In genomic region chr9:89999176-89999533, GRCh38 we compare ENCODE assay signal across 7 cellular contexts.
A peak's percentile ranks its signal among the peaks of the same experiment; 100 is the strongest.
DNase-seq lines count a peak whose midpoint lies in the region; ATAC-seq and TF ChIP-seq lines count a peak whose summit lies in the region.

No MANE protein-coding gene starts in this region.

- no peak for TF ChIP-seq CTCF in VCaP (conservative IDR thresholded peaks at IDR 0.05)

- H3K9me3 Mint-ChIP-seq in IgD-negative memory B cell, result peaks cover 0 to 2% (median 0%) of the 10 kb centered on the region in 3 donors
- no peaks in the 10 kb centered on the region for H3K9me3 Mint-ChIP-seq in immature natural killer cell
- H3K9me3 Mint-ChIP-seq in stimulated activated naive CD8-positive, alpha-beta T cell treated with anti-CD3 and anti-CD28 coated beads, Interleukin-15, amount 100 ng/mL, for 72 hours, result no peaks in the 10 kb centered on the region

- H3K36me3 Mint-ChIP-seq in IgD-negative memory B cell (no peaks in the 10 kb centered on the region), immature natural killer cell (no peaks in the 10 kb centered on the region)

- H3K27me3 Mint-ChIP-seq in IgD-negative memory B cell (no peaks in the 10 kb centered on the region), immature natural killer cell (ENCODE audit: low read depth in 3 of 3) (peaks cover 0 to 3% (median 3%) of the 10 kb centered on the region in 3 donors)
- no peaks in the 10 kb centered on the region for H3K27me3 Mint-ChIP-seq in stimulated activated naive CD8-positive, alpha-beta T cell treated with anti-CD3 and anti-CD28 coated beads, Interleukin-15, amount 100 ng/mL, for 72 hours

- H3K27ac ChIP-seq in VCaP, result peak overlapping the region; percentile 99

- peaks cover 19 to 25% (median 20%) of the 10 kb centered on the region in 3 donors for H3K4me1 Mint-ChIP-seq in IgD-negative memory B cell
- peaks cover 23 to 28% of the 10 kb centered on the region in 2 donors for H3K4me1 Mint-ChIP-seq in immature natural killer cell
- H3K4me1 Mint-ChIP-seq in stimulated activated naive CD8-positive, alpha-beta T cell treated with anti-CD3 and anti-CD28 coated beads, Interleukin-15, amount 100 ng/mL, for 72 hours, result peaks cover 41% of the 10 kb centered on the region

- ATAC-seq in stimulated activated naive CD8-positive, alpha-beta T cell treated with anti-CD3 and anti-CD28 coated beads, Interleukin-15, amount 100 ng/mL, for 72 hours, result no peak

- DNase-seq in immature natural killer cell (no peak), SW480 (ENCODE audit: low spot score) (no peak), SKM-1 (lab: John Stamatoyannopoulos, UW; ENCODE audit: unreplicated experiment) (no peak)
- no peak for DNase-seq in stimulated activated naive CD8-positive, alpha-beta T cell treated with anti-CD3 and anti-CD28 coated beads, Interleukin-15, amount 100 ng/mL, for 72 hours
- no peak for DNase-seq in stimulated activated CD8-positive, alpha-beta memory T cell treated with anti-CD3 and anti-CD28 coated beads, Interleukin-4, amount 100 ng/mL, for 48 hours

- H3K4me3 Mint-ChIP-seq in IgD-negative memory B cell (peak overlapping the region; percentile 9 to 91 (median 80)), immature natural killer cell (peak overlapping the region; percentile 74 to 84 (median 79))
- H3K4me3 Mint-ChIP-seq in stimulated activated naive CD8-positive, alpha-beta T cell treated with anti-CD3 and anti-CD28 coated beads, Interleukin-15, amount 100 ng/mL, for 72 hours, result peak overlapping the region; percentile 82 to 83

- H3K27ac Mint-ChIP-seq in IgD-negative memory B cell (peak overlapping the region; percentile 74 to 84 (median 78)), immature natural killer cell (peak overlapping the region in 5 of 6 donors; percentile 73 to 84 (median 78))
- peak overlapping the region; percentile 89 to 96 for H3K27ac Mint-ChIP-seq in stimulated activated naive CD8-positive, alpha-beta T cell treated with anti-CD3 and anti-CD28 coated beads, Interleukin-15, amount 100 ng/mL, for 72 hours
